ENCODE assay signal across 23 cellular contexts in genomic region chr1:163191301-163191700, GRCh38. TPM values are rescaled to one million over a fixed set of nuclear protein-coding genes. Genes with fewer than 3 reads are reported as not detected.
DNase-seq lines count a peak whose midpoint lies in the region; ATAC-seq and TF ChIP-seq lines count a peak whose summit lies in the region.
"Had no signal": no experiment of that assay in that cellular context is flagged by ENCODE, and none has a peak within 500 bp of the region (broad histone marks: within the 10 kb centered on the region; RNA-seq: fewer than 3 reads in every experiment).

No MANE protein-coding gene starts in this region.

- H3K4me3 Mint-ChIP-seq in stimulated activated naive B cell treated with anti-CD40 and anti-IgM and Interleukin-4, amounts not matched to agents 10 μg/mL and 1 μg/mL and 100 μg/mL, for 72 hours = no peak overlapping the region
- no peak overlapping the region for H3K4me3 Mint-ChIP-seq in endodermal cell
- H3K4me3 Mint-ChIP-seq: activated CD8-positive, alpha-beta T cell treated with anti-CD3 and anti-CD28 coated beads, Interleukin-2, amount 10 ng/mL, durations not matched to agents 7 days and 5 days; activated T-cell treated with anti-CD3 and anti-CD28 coated beads, Interleukin-2, amount 50 U/mL, for 4 hours; B cell; neural crest cell had no signal

- no peak overlapping the region for H3K27ac Mint-ChIP-seq in stimulated activated naive B cell treated with anti-CD40 and anti-IgM and Interleukin-4, amounts not matched to agents 10 μg/mL and 1 μg/mL and 100 μg/mL, for 72 hours
- H3K27ac Mint-ChIP-seq in endodermal cell = no peak overlapping the region
- H3K27ac Mint-ChIP-seq: activated CD8-positive, alpha-beta T cell treated with anti-CD3 and anti-CD28 coated beads, Interleukin-2, amount 10 ng/mL, durations not matched to agents 7 days and 5 days; B cell had no signal

- TF ChIP-seq CTCF in endodermal cell (conservative IDR thresholded peaks at IDR 0.05) = no peak

- H3K4me1 ChIP-seq in endodermal cell (ENCODE audit: control insufficient read depth, insufficient read depth, low read length) = no peaks in the 10 kb centered on the region
- H3K4me1 ChIP-seq: transverse colon had no signal

- peaks cover 0 to 7% of the 10 kb centered on the region in 2 donors for H3K4me1 Mint-ChIP-seq in stimulated activated naive B cell treated with anti-CD40 and anti-IgM and Interleukin-4, amounts not matched to agents 10 μg/mL and 1 μg/mL and 100 μg/mL, for 72 hours
- peaks cover 53% of the 10 kb centered on the region for H3K4me1 Mint-ChIP-seq in endodermal cell
- H3K4me1 Mint-ChIP-seq: B cell had no signal

- no peak overlapping the region for H3K4me3 ChIP-seq in endodermal cell (ENCODE audit: low read length)
- H3K4me3 ChIP-seq: mucosa of descending colon, PC-9, transverse colon had no signal

- H3K27ac ChIP-seq in endodermal cell (ENCODE audit: low read depth, low read length) = no peak overlapping the region
- H3K27ac ChIP-seq: PC-9, transverse colon had no signal

- peaks cover 7 to 9% of the 10 kb centered on the region in 2 donors for H3K27me3 Mint-ChIP-seq in stimulated activated naive B cell treated with anti-CD40 and anti-IgM and Interleukin-4, amounts not matched to agents 10 μg/mL and 1 μg/mL and 100 μg/mL, for 72 hours
- no peaks in the 10 kb centered on the region for H3K27me3 Mint-ChIP-seq in endodermal cell (ENCODE audit: insufficient read depth)

- WGBS in endodermal cell (ENCODE audit: insufficient coverage in 1 of 2, insufficient read length in 1 of 2), 2 experiments = 96 to 100% methylated on average over 1 of the region's 1 CpG

- ATAC-seq in GM19043 (IDR thresholded peaks at IDR 0.05; ENCODE audit: low read depth, unreplicated experiment) (peak; percentile 68), GM21528 (IDR thresholded peaks at IDR 0.05; ENCODE audit: low FRiP score, unreplicated experiment) (peak; percentile 70), HG03432 (IDR thresholded peaks at IDR 0.05; ENCODE audit: unreplicated experiment) (peak; percentile 55), HG02678 (IDR thresholded peaks at IDR 0.05; ENCODE audit: unreplicated experiment) (no peak)
- ATAC-seq in stimulated activated naive B cell treated with anti-CD40 and anti-IgM and Interleukin-4, amounts not matched to agents 10 μg/mL and 1 μg/mL and 100 μg/mL, for 72 hours (replicated peaks) = peak; percentile 53 to 63
- ATAC-seq: activated CD4-positive, CD25-positive, alpha-beta regulatory T cell treated with anti-CD3 and anti-CD28 coated beads, Interleukin-2, amount 50 U/mL, for 24 hours; activated CD8-positive, alpha-beta T cell treated with anti-CD3 and anti-CD28 coated beads, Interleukin-2, amount 10 ng/mL, durations not matched to agents 7 days and 5 days; activated T-cell treated with anti-CD3 and anti-CD28 coated beads, Interleukin-2, amount 50 U/mL, for 4 hours; left ventricle myocardium superior; mucosa of descending colon had no signal

- no peaks in the 10 kb centered on the region for H3K9me3 ChIP-seq in endodermal cell (ENCODE audit: control insufficient read depth, low read length)
- H3K9me3 ChIP-seq: mucosa of descending colon, transverse colon had no signal

- no peaks in the 10 kb centered on the region for H3K27me3 ChIP-seq in endodermal cell (ENCODE audit: control insufficient read depth, insufficient read depth, low read length, poor library complexity, severe bottlenecking)
- H3K27me3 ChIP-seq: transverse colon had no signal

- no peak for DNase-seq in stimulated activated naive B cell treated with anti-CD40 and anti-IgM and Interleukin-4, amounts not matched to agents 10 μg/mL and 1 μg/mL and 100 μg/mL, for 72 hours
- DNase-seq in iPS-NIHi11 (ENCODE audit: low spot score) = no peak
- no peak for DNase-seq in endodermal cell
- DNase-seq: activated CD8-positive, alpha-beta T cell treated with anti-CD3 and anti-CD28 coated beads, Interleukin-2, amount 10 ng/mL, durations not matched to agents 7 days and 5 days; activated naive CD4-positive, alpha-beta T cell treated with anti-CD3 and anti-CD28 coated beads, Interleukin-2, amount 50 U/mL, for 16 hours; activated T-cell treated with anti-CD3 and anti-CD28 coated beads, Interleukin-2, amount 50 U/mL, for 4 hours; COR-L47; DND-41; glutamatergic neuron; left ventricle myocardium superior; mucosa of descending colon; NCI-H1105 treated with DMSO at 0.1 percent for 48 hours; NCI-H510A treated with DMSO at 0.1 percent for 48 hours; PC-9; stimulated activated naive CD4-positive, alpha-beta T cell treated with Interleukin-2 at 50 U/mL for 16 hours; transverse colon had no signal

- no peaks in the 10 kb centered on the region for H3K36me3 Mint-ChIP-seq in stimulated activated naive B cell treated with anti-CD40 and anti-IgM and Interleukin-4, amounts not matched to agents 10 μg/mL and 1 μg/mL and 100 μg/mL, for 72 hours
- H3K36me3 Mint-ChIP-seq in endodermal cell (ENCODE audit: low read depth) = peaks cover 7% of the 10 kb centered on the region

- no peak overlapping the region for H3K9ac ChIP-seq in endodermal cell (ENCODE audit: extremely low read depth, low read length, poor library complexity, severe bottlenecking)

- no peaks in the 10 kb centered on the region for H3K9me3 Mint-ChIP-seq in stimulated activated naive B cell treated with anti-CD40 and anti-IgM and Interleukin-4, amounts not matched to agents 10 μg/mL and 1 μg/mL and 100 μg/mL, for 72 hours
- H3K9me3 Mint-ChIP-seq in endodermal cell = no peaks in the 10 kb centered on the region
- H3K9me3 Mint-ChIP-seq: activated T-cell treated with anti-CD3 and anti-CD28 coated beads, Interleukin-2, amount 50 U/mL, for 4 hours; neural crest cell had no signal

- peaks cover 11% of the 10 kb centered on the region for H3K36me3 ChIP-seq in endodermal cell (ENCODE audit: control insufficient read depth, insufficient read depth, low read length)
- H3K36me3 ChIP-seq: transverse colon had no signal

RNA-seq across cellular contexts. Expression of gene RGS5, which starts 11.4 kb away (rescaled TPM):
- 10 to 100 TPM; 48.4 to 88.9 TPM for total RNA-seq in endodermal cell
- 61.8 TPM for polyA plus RNA-seq in endodermal cell (2013, experiment 1 of 2)
- polyA plus RNA-seq in endodermal cell (2013, experiment 2 of 2) = 68.1 TPM
